ENCODE assay signal across 8 cellular contexts in the genomic region with DNA sequence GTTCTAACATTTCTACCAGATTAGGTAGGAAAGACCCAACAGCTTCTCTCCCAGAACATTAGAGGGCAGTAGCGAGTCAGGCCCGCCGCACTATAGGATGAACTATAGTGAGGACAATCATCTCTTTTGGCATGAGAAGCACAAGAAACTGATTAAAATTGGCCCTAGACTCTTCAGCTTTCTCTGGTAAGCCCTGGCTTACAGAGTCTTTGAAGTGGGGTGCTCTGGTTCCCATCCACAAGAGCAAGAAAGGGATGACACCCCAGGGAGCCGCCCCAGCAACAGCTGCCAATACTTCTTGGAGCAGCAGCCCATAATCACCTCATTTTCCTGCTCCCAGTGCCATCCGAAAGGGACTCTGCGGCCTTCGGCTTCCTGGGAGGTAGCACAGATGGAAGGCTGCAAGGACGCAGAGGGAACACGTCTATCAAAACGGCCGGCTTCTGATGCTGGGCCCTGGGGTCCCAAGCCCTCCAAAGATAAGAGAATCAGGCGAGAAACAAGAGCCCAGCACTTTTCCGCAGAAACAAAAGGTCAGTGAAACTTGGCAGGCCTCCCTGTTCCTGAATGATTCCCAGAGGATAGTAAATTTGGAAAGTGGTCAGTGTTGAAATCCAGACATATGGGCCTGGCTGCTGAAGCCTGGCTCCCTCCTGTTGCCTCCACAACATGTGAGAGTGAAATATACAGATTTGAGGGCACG.
DNase-seq lines count a peak whose midpoint lies in the region; ATAC-seq, FAIRE-seq and TF ChIP-seq lines count a peak whose summit lies in the region.

No MANE protein-coding gene starts in this region.

- no peaks in the 10 kb centered on the region for H3K27me3 Mint-ChIP-seq in Caco-2 (ENCODE audit: insufficient read depth, unreplicated experiment)

- intact Hi-C loops in Caco-2 (cut with micrococcal nuclease; ENCODE audit: unreplicated experiment) (loop anchor here (1.0 kb wide), 1 partner anchor 85 kb away; no protein-coding TSS in a partner anchor), Panc1 (cut with micrococcal nuclease; ENCODE audit: unreplicated experiment) (loop anchor here (5.0 kb wide), 1 partner anchor 85 kb away; no protein-coding TSS in a partner anchor)

- peak; percentile 94 for ATAC-seq in Panc1
- ATAC-seq in GM18505 (IDR thresholded peaks at IDR 0.05; ENCODE audit: unreplicated experiment), result no peak

- H3K9me3 ChIP-seq in Caco-2 (no peaks in the 10 kb centered on the region), Panc1 (ENCODE audit: control insufficient read depth, insufficient read depth, low read depth, low read length) (no peaks in the 10 kb centered on the region)

- no peak overlapping the region for H3K4me3 Mint-ChIP-seq in Caco-2 (ENCODE audit: unreplicated experiment)

- 0 out of 2 replicates have a peak, but pooled peaks cover 6% of the 10 kb centered on the region for H3K4me1 ChIP-seq in Caco-2
- no peaks in the 10 kb centered on the region for H3K4me1 ChIP-seq in Panc1 (ENCODE audit: control insufficient read depth, insufficient read depth, low read length)

- DNase-seq in Caco-2 (peak; percentile 53 to 59), HEK293T (ENCODE audit: extremely low spot score) (peak; percentile 67), Panc1 (ENCODE audit: low read depth, low spot score) (no peak), bronchial epithelial cell (ENCODE audit: low read depth) (peak; percentile 36), kidney glomerular epithelial cell (lab: John Stamatoyannopoulos, UW) (peak; percentile 26), NCI-H187 treated with DMSO at 0.1 percent for 48 hours (lab: John Stamatoyannopoulos, UW) (no peak)
- peak; percentile 16 to 18 for DNase-seq in stimulated activated CD4-positive, alpha-beta T cell treated with anti-CD3 and anti-CD28 coated beads, Interleukin-2, amount 100 ng/mL, for 48 hours

- H3K36me3 Mint-ChIP-seq in Caco-2 (ENCODE audit: insufficient read depth, unreplicated experiment), result no peaks in the 10 kb centered on the region

- BruUV-seq in Caco-2 (replicated peaks; lab: Mats Ljungman, UMichigan) (no TSS peak), Panc1 (replicated peaks; lab: Mats Ljungman, UMichigan) (no TSS peak)

- H3K27me3 ChIP-seq in Caco-2 (replicated peaks; ENCODE audit: control insufficient read depth, insufficient read depth, low read length) (no peaks in the 10 kb centered on the region), Panc1 (ENCODE audit: control insufficient read depth, insufficient read depth, low read length) (no peaks in the 10 kb centered on the region), bronchial epithelial cell (ENCODE audit: control insufficient read depth, insufficient read depth, low read length) (peaks cover 15% of the 10 kb centered on the region)

- H3K4me3 ChIP-seq in Caco-2 (ENCODE audit: low read depth, low read length), result no peak overlapping the region
- H3K4me3 ChIP-seq in Panc1 (ENCODE audit: low read depth in 2 of 2, low read length in 2 of 2), result no peak overlapping the region
- no peak overlapping the region for H3K4me3 ChIP-seq in bronchial epithelial cell (ENCODE audit: low read depth, low read length)

- peaks cover 10% of the 10 kb centered on the region for H3K9me3 Mint-ChIP-seq in Caco-2 (ENCODE audit: unreplicated experiment)

- in situ Hi-C loops in Panc1 (cut with HindIII; ENCODE audit: low pct_unique_long_range_greater_than_20kb, low sequenced_read_pairs), result no loop called here

- POLR2A ChIA-PET in Caco-2 (lab: Charles Lee) (no interaction called here), HEK293T (lab: Yijun Ruan, JAX) (interaction anchor here (0.6 kb wide), 1 partner anchor 12 kb away, joined by 3 read pairs; no protein-coding TSS in a partner anchor), Panc1 (lab: Charles Lee) (no interaction called here)

- no peak overlapping the region for H3K27ac Mint-ChIP-seq in Caco-2 (ENCODE audit: unreplicated experiment)

- H3K27ac ChIP-seq in Panc1 (ENCODE audit: low read length), result no peak overlapping the region

- no peak for FAIRE-seq in bronchial epithelial cell (lab: Jason Lieb, UNC)

- TF ChIP-seq POLR2A in GM18505 (IDR thresholded peaks at IDR 0.05; ENCODE audit: borderline replicate concordance, extremely low read depth, insufficient read depth, insufficient read length), result no peak

- CTCF ChIA-PET in Caco-2 (lab: Charles Lee) (interaction anchor here (0.6 to 1.8 kb wide), 7 partner anchors 9 to 434 kb away, joined by 3 to 18 read pairs (median 3); no protein-coding TSS in a partner anchor), HEK293T (lab: Yijun Ruan, JAX) (interaction anchor here (0.6 to 2.4 kb wide), 8 partner anchors 9 to 669 kb away, joined by 3 to 17 read pairs (median 4); no protein-coding TSS in a partner anchor), Panc1 (lab: Charles Lee) (interaction anchor here (0.6 to 0.9 kb wide), 4 partner anchors 52 to 174 kb away, joined by 3 to 4 read pairs (median 3); no protein-coding TSS in a partner anchor)

- H3K36me3 ChIP-seq in Caco-2 (ENCODE audit: control insufficient read depth, insufficient read depth, low read length), result no peaks in the 10 kb centered on the region
- H3K36me3 ChIP-seq in Panc1 (ENCODE audit: control insufficient read depth, insufficient read depth, low read length), result no peaks in the 10 kb centered on the region
- no peaks in the 10 kb centered on the region for H3K36me3 ChIP-seq in bronchial epithelial cell (ENCODE audit: control insufficient read depth, insufficient read depth, low read length)

- H3K4me1 Mint-ChIP-seq in Caco-2 (ENCODE audit: low read depth, unreplicated experiment), result peaks cover 8% of the 10 kb centered on the region

- TF ChIP-seq CTCF in Caco-2 (IDR thresholded peaks at IDR 0.05; ENCODE audit: insufficient read depth in 1 of 2, low read depth in 1 of 2, low read length in 1 of 2, severe bottlenecking in 1 of 2, unreplicated experiment in 1 of 2), result peak; percentile 90
- TF ChIP-seq CTCF in Panc1 (IDR thresholded peaks at IDR 0.05), result peak; percentile 93
- peak; percentile 88 for TF ChIP-seq CTCF in bronchial epithelial cell (IDR thresholded peaks at IDR 0.05; ENCODE audit: insufficient read depth, low read length, severe bottlenecking)

TF ChIP-seq in HEK293T, 16 proteins besides CTCF, POLR2A, EP300 and RAD21:
- TF ChIP-seq FOXA1 (IDR thresholded peaks at IDR 0.05) (no peak), FOXK2 (IDR thresholded peaks at IDR 0.05) (no peak), ZNF384 (IDR thresholded peaks at IDR 0.05) (no peak), SUZ12 (IDR thresholded peaks at IDR 0.05) (no peak), CTBP1 (IDR thresholded peaks at IDR 0.05; ENCODE audit: borderline replicate concordance) (no peak), FOXM1 (IDR thresholded peaks at IDR 0.05; ENCODE audit: borderline replicate concordance) (no peak), LEF1 (IDR thresholded peaks at IDR 0.05; ENCODE audit: borderline replicate concordance) (no peak), TARDBP (IDR thresholded peaks at IDR 0.05) (no peak), ARNT (IDR thresholded peaks at IDR 0.05) (no peak), L3MBTL2 (conservative IDR thresholded peaks at IDR 0.05) (no peak), ELF4 (IDR thresholded peaks at IDR 0.05) (no peak)
- TF ChIP-seq, protein P1, sequence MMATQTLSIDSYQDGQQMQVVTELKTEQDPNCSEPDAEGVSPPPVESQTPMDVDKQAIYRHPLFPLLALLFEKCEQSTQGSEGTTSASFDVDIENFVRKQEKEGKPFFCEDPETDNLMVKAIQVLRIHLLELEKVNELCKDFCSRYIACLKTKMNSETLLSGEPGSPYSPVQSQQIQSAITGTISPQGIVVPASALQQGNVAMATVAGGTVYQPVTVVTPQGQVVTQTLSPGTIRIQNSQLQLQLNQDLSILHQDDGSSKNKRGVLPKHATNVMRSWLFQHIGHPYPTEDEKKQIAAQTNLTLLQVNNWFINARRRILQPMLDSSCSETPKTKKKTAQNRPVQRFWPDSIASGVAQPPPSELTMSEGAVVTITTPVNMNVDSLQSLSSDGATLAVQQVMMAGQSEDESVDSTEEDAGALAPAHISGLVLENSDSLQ (IDR thresholded peaks at IDR 0.05), result no peak

Comparison
In these comparisons a context has a peak if more than half of its experiments do, and no peak if none do; other contexts are left out.
1. DNase-seq: peak in Caco-2 (2 of 2), HEK293T (single experiment), bronchial epithelial cell (single experiment), kidney glomerular epithelial cell (single experiment) and stimulated activated CD4-positive, alpha-beta T cell treated with anti-CD3 and anti-CD28 coated beads, Interleukin-2, amount 100 ng/mL, for 48 hours (2 of 2); none in Panc1 (single experiment) and NCI-H187 treated with DMSO at 0.1 percent for 48 hours (single experiment).
2. Peak in every context shown above with its lines, with median percentiles within 50 percentile points of each other: CTCF ChIP-seq.